ENCODE assay signal across 8 cellular contexts in the genomic region with DNA sequence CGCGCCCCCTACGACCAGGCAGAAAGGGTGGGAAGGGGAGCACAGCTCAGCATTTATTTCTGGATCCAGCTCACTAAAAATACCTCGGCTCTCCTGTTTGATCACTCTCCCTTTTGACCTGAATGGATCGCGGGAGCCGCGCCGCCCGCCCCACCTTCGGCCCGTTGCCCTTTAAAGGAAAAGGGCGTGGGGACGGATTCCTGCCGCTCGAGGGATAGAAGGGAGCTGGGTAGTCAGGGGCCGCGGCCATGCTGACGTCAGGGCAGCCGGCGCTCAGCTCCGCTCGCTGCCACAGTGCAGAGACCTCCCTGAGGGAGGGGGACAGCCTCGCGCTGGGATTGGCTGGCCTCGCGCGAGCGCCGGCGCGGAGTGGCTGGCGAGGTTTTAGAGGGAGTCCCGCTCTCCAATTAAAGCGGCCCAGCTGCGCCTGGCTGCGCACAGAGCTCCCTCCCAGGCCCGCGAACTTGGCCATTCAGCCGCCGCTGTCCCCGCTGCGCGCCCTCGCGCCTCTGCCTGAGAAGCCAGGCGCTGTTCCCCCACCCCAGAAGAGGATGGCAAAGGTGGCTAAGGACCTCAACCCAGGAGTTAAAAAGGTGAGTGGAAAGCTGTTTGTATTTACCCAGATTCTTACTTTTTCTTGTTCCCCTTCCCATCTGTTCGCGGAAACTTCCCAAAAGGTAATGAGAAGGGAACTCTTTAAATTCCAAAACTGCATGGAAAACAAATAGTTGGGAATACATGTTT. TPM values are rescaled to one million over a fixed set of nuclear protein-coding genes. Genes with fewer than 3 reads are reported as not detected.
DNase-seq lines count a peak whose midpoint lies in the region; ATAC-seq and TF ChIP-seq lines count a peak whose summit lies in the region.

A gene with protein sequence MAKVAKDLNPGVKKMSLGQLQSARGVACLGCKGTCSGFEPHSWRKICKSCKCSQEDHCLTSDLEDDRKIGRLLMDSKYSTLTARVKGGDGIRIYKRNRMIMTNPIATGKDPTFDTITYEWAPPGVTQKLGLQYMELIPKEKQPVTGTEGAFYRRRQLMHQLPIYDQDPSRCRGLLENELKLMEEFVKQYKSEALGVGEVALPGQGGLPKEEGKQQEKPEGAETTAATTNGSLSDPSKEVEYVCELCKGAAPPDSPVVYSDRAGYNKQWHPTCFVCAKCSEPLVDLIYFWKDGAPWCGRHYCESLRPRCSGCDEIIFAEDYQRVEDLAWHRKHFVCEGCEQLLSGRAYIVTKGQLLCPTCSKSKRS (plus strand): TSS at position 436 of the 744 bp plus-strand sequence. CDS start 116 bp downstream, at position 552.

- H3K79me2 ChIP-seq in PC-3 (ENCODE audit: low read length): no peaks in the 10 kb centered on the region

- H4K20me1 ChIP-seq in PC-3 (ENCODE audit: low read length): no peaks in the 10 kb centered on the region

- ATAC-seq in PC-3 (peak; percentile 86), esophagus mucosa (peak; percentile 96)

- H3K9ac ChIP-seq in PC-3 (ENCODE audit: low read length) (peak within 1 kb of the TSS; percentile 76), mucosa of stomach (ENCODE audit: low read length) (peak within 1 kb of the TSS; percentile 78)

- no TSS peak for BruUV-seq in PC-3 (replicated peaks; lab: Mats Ljungman, UMichigan)

- H3K9me3 ChIP-seq in PC-3 (ENCODE audit: low read length): no peaks in the 10 kb centered on the region
- H3K9me3 ChIP-seq in mucosa of stomach (ENCODE audit: control insufficient read depth, low read length): no peaks in the 10 kb centered on the region

- H3K9me2 ChIP-seq in PC-3 (replicated peaks; ENCODE audit: low read length): no peaks in the 10 kb centered on the region

- POLR2A ChIA-PET in PC-3 (lab: Charles Lee; ENCODE audit: unreplicated experiment): interaction anchor here (0.5 to 1.7 kb wide), 7 partner anchors 9 to 918 kb away, joined by 3 to 13 read pairs (median 8); no protein-coding TSS in a partner anchor

- peak within 1 kb of the TSS; percentile 82 for H2AFZ ChIP-seq in PC-3 (ENCODE audit: low read length)

- H3F3A ChIP-seq in PC-3 (ENCODE audit: low read length, unreplicated experiment): peaks cover 17% of the 10 kb centered on the region

- H3K4me1 ChIP-seq in PC-3 (ENCODE audit: insufficient read depth, low read length) (peaks cover 89% of the 10 kb centered on the region), mucosa of stomach (ENCODE audit: control insufficient read depth, insufficient read depth, low read length) (peaks cover 57% of the 10 kb centered on the region)

- peak; percentile 93 for DNase-seq in COLO668 (lab: John Stamatoyannopoulos, UW; ENCODE audit: unreplicated experiment)
- peak; percentile 89 for DNase-seq in GM20000 (ENCODE audit: low spot score)
- DNase-seq in HS-27A (ENCODE audit: low read depth): peak; percentile 92
- peak; percentile 97 for DNase-seq in PC-3
- peak; percentile 53 for DNase-seq in activated T-helper 1 cell treated with Interleukin-2 at 50 U/mL for 16 hours (ENCODE audit: low read depth)
- peak; percentile 85 for DNase-seq in stimulated activated CD8-positive, alpha-beta memory T cell treated with anti-CD3 and anti-CD28 coated beads, Interleukin-4, amount 100 ng/mL, for 48 hours

- H3K36me3 ChIP-seq in PC-3 (ENCODE audit: low read depth, low read length) (no peaks in the 10 kb centered on the region), mucosa of stomach (ENCODE audit: control insufficient read depth, insufficient read depth, low read length) (no peaks in the 10 kb centered on the region)

- CTCF ChIA-PET in PC-3 (lab: Charles Lee): interaction anchor here (0.6 to 1.3 kb wide), 4 partner anchors 20 to 90 kb away, joined by 4 to 16 read pairs (median 4); no protein-coding TSS in a partner anchor

- H3K27ac ChIP-seq in PC-3 (ENCODE audit: low read length): peak within 1 kb of the TSS; percentile 83

- TF ChIP-seq CTCF in GM20000 (IDR thresholded peaks at IDR 0.05; ENCODE audit: extremely low read depth, missing control alignments) (no peak), PC-3 (conservative IDR thresholded peaks at IDR 0.05; ENCODE audit: low read depth, low read length) (no peak)

- H3K4me3 ChIP-seq in PC-3 (ENCODE audit: low read length) (peak within 1 kb of the TSS; percentile 65), mucosa of stomach (ENCODE audit: low read length) (peak within 1 kb of the TSS; percentile 60)

- H3K27me3 ChIP-seq in PC-3 (ENCODE audit: low read length) (no peaks in the 10 kb centered on the region), mucosa of stomach (ENCODE audit: control insufficient read depth, insufficient read depth, low read length) (no peaks in the 10 kb centered on the region)

- peak within 1 kb of the TSS; percentile 89 for H3K4me2 ChIP-seq in PC-3 (ENCODE audit: low read length)

- intact Hi-C loops in PC-3 (cut with micrococcal nuclease): loop anchor here (1.0 kb wide), 4 partner anchors 18 to 368 kb away; no protein-coding TSS in a partner anchor

RNA-seq across cellular contexts. Expression of the gene that starts here (rescaled TPM):
- total RNA-seq in PC-3 (2014; rRNA removed) (8.2 and 9.1 TPM in 2 replicates), esophagus mucosa (13.0 TPM)

Comparison
In these comparisons a context has a peak if more than half of its experiments do, and no peak if none do; other contexts are left out.
1. Peak in every context shown above with its lines: DNase-seq, ATAC-seq, H3K4me3 ChIP-seq and H3K27ac ChIP-seq.